13 cellular contexts compared by ENCODE assay signal in genomic region chr3:187044871-187045552, GRCh38.
A peak's percentile ranks its signal among the peaks of the same experiment; 100 is the strongest.
DNase-seq lines count a peak whose midpoint lies in the region; ATAC-seq, FAIRE-seq and TF ChIP-seq lines count a peak whose summit lies in the region.
"Had no signal": no experiment of that assay in that cellular context is flagged by ENCODE, and none has a peak within 500 bp of the region (broad histone marks: within the 10 kb centered on the region; RNA-seq: fewer than 3 reads in every experiment).

No MANE protein-coding gene starts in this region.

- intact Hi-C loops in ascending aorta (cut with DNase I): no loop called here

- H3K27ac ChIP-seq in ascending aorta: peak overlapping the region; percentile 73 to 82
- peak overlapping the region; percentile 34 to 70 for H3K27ac ChIP-seq in liver (ENCODE audit: low read depth in 1 of 2, low read length in 2 of 2)
- H3K27ac ChIP-seq: testis, WERI-Rb-1 had no signal

- no peak overlapping the region for H3K9ac ChIP-seq in liver (ENCODE audit: low read depth in 1 of 2, low read length in 2 of 2)

- TF ChIP-seq CTCF in BE2C (IDR thresholded peaks at IDR 0.05; ENCODE audit: low read depth, low read length) (peak; percentile 32), ascending aorta (IDR thresholded peaks at IDR 0.05) (no peak), liver (IDR thresholded peaks at IDR 0.05; ENCODE audit: low read depth, low read length, missing input control) (no peak)

- H3K27me3 ChIP-seq in BE2C (no peaks in the 10 kb centered on the region), ascending aorta (no peaks in the 10 kb centered on the region), liver (ENCODE audit: control insufficient read depth in 4 of 4, insufficient read depth in 4 of 4, low read length in 3 of 4) (no peaks in the 10 kb centered on the region)
- H3K27me3 ChIP-seq: testis had no signal

- H3K9me3 ChIP-seq in BE2C: no peaks in the 10 kb centered on the region
- no peaks in the 10 kb centered on the region for H3K9me3 ChIP-seq in ascending aorta
- no peaks in the 10 kb centered on the region for H3K9me3 ChIP-seq in liver (ENCODE audit: control insufficient read depth in 4 of 4, low read length in 3 of 4)
- H3K9me3 ChIP-seq: testis had no signal

- no peak for TF ChIP-seq RAD21 in liver (IDR thresholded peaks at IDR 0.05)

- FAIRE-seq in GM19239 (lab: Jason Lieb, UNC): peak; percentile 31
- FAIRE-seq: keratinocyte had no signal

- no peak for ATAC-seq in GM21786 (IDR thresholded peaks at IDR 0.05; ENCODE audit: unreplicated experiment)

- H3K4me3 ChIP-seq in BE2C (ENCODE audit: low read depth, low read length): no peak overlapping the region
- H3K4me3 ChIP-seq in ascending aorta: no peak overlapping the region
- H3K4me3 ChIP-seq in liver (ENCODE audit: low read depth in 1 of 3, low read length in 3 of 3): peak overlapping the region in 1 of 3 donors; percentile 35
- H3K4me3 ChIP-seq: testis had no signal

- WGBS in liver: 35% methylated on average over 4 of the region's 4 CpGs

- no peaks in the 10 kb centered on the region for H3K4me1 ChIP-seq in BE2C
- H3K4me1 ChIP-seq in ascending aorta: peaks cover 7 to 17% of the 10 kb centered on the region in 2 donors
- peaks cover 10 to 72% (median 55%) of the 10 kb centered on the region in 4 donors for H3K4me1 ChIP-seq in liver (ENCODE audit: control insufficient read depth in 4 of 4, insufficient read depth in 4 of 4, low read length in 3 of 4)
- H3K4me1 ChIP-seq: testis had no signal

- no peak for DNase-seq in BE2C
- no peak for DNase-seq in GM19239 (ENCODE audit: insufficient read length, low spot score)
- DNase-seq in ascending aorta (ENCODE audit: low spot score in 2 of 2): no peak
- DNase-seq in T1000 (lab: John Stamatoyannopoulos, UW): no peak
- DNase-seq in Kasumi-1 (lab: John Stamatoyannopoulos, UW): no peak
- no peak for DNase-seq in NCI-H1105 (lab: John Stamatoyannopoulos, UW)
- DNase-seq: NCI-H1417; stimulated activated CD4-positive, alpha-beta T cell treated with anti-CD3 and anti-CD28 coated beads, Interleukin-2, amount 100 ng/mL, for 48 hours; testis; WERI-Rb-1 had no signal

- no peaks in the 10 kb centered on the region for H3K36me3 ChIP-seq in BE2C
- peaks cover 8 to 11% of the 10 kb centered on the region in 2 donors for H3K36me3 ChIP-seq in ascending aorta
- peaks cover 7 to 36% (median 23%) of the 10 kb centered on the region in 4 donors for H3K36me3 ChIP-seq in liver (ENCODE audit: control insufficient read depth in 4 of 4, insufficient read depth in 3 of 4, low read depth in 1 of 4, low read length in 3 of 4)

TF ChIP-seq in liver, 16 proteins besides CTCF, POLR2A, EP300 and RAD21:
- TF ChIP-seq NR2F2 (IDR thresholded peaks at IDR 0.05): no peak
- peak; percentile 30 to 39 for TF ChIP-seq HNF4A (conservative IDR thresholded peaks at IDR 0.05)
- no peak for TF ChIP-seq ZBTB33 (IDR thresholded peaks at IDR 0.05)
TF ChIP-seq in liver: peak in this region for 1.
